ENCODE assay signal across 1 cellular context in genomic region chr12:103505371-103506236, GRCh38.
TF ChIP-seq lines count a peak whose summit lies in the region.

No MANE protein-coding gene starts in this region.

TF ChIP-seq in SK-N-SH, 30 proteins besides CTCF, POLR2A, EP300 and RAD21 (continued from another document):
- TF ChIP-seq NFIC (IDR thresholded peaks at IDR 0.05; ENCODE audit: borderline replicate concordance) (no peak), TEAD4 (IDR thresholded peaks at IDR 0.05; ENCODE audit: borderline replicate concordance, insufficient read depth) (no peak), GABPA (IDR thresholded peaks at IDR 0.05; ENCODE audit: low read depth) (no peak), TCF12 (IDR thresholded peaks at IDR 0.05) (no peak)
